34 cellular contexts compared by ENCODE assay signal in genomic region chr17:41369023-41369422, GRCh38. TPM values are rescaled to one million over a fixed set of nuclear protein-coding genes. Genes with fewer than 3 reads are reported as not detected.
"Had no signal": no experiment of that assay in that cellular context is flagged by ENCODE, and none has a peak within 500 bp of the region (broad histone marks: within the 10 kb centered on the region; RNA-seq: fewer than 3 reads in every experiment).

No MANE protein-coding gene starts in this region.

- H3K9me3 ChIP-seq: MG63 had no signal

- DNase-seq: Karpas-422, Kasumi-1, MG63, MM.1S, MV-4-11, NCI-H1048, NCI-H1092, NCI-H1092 treated with DMSO at 0.1 percent for 48 hours, NCI-H1105, NCI-H1105 treated with DMSO at 0.1 percent for 48 hours, NCI-H1417, NCI-H1417 treated with DMSO at 0.1 percent for 48 hours, NCI-H1436, NCI-H1436 treated with DMSO at 0.1 percent for 48 hours, NCI-H146, NCI-H187, NCI-H187 treated with DMSO at 0.1 percent for 48 hours, NCI-H1930, NCI-H2029, NCI-H2029 treated with DMSO at 0.1 percent for 48 hours, NCI-H2081, NCI-H2081 treated with DMSO at 0.1 percent for 48 hours, NCI-H2107, NCI-H2171, NCI-H2227 treated with DMSO at 0.1 percent for 48 hours, NCI-H226, NCI-H345, NCI-H446, NCI-H446 treated with DMSO at 0.1 percent for 48 hours, NCI-H510A had no signal

RNA-seq across cellular contexts. Expression of gene KRT33B, which starts 0.6 kb away (rescaled TPM):
- total RNA-seq: LHCN-M2, MCF 10A, NCI-H460 had no signal

RNA-seq across cellular contexts. Expression of gene KRT33A, which starts 18.4 kb away (rescaled TPM):
- total RNA-seq: LHCN-M2, MCF 10A, NCI-H460 had no signal

RNA-seq across cellular contexts. Expression of gene KRT31, which starts 28.4 kb away (rescaled TPM):
- total RNA-seq: LHCN-M2, M059J, MCF 10A, NCI-H460 had no signal

RNA-seq across cellular contexts. Expression of gene KRTAP17-1, which starts 53.5 kb away (rescaled TPM):
- total RNA-seq: LHCN-M2, M059J, MCF 10A, NCI-H460 had no signal
